16 cellular contexts compared by ENCODE assay signal in the genomic region with DNA sequence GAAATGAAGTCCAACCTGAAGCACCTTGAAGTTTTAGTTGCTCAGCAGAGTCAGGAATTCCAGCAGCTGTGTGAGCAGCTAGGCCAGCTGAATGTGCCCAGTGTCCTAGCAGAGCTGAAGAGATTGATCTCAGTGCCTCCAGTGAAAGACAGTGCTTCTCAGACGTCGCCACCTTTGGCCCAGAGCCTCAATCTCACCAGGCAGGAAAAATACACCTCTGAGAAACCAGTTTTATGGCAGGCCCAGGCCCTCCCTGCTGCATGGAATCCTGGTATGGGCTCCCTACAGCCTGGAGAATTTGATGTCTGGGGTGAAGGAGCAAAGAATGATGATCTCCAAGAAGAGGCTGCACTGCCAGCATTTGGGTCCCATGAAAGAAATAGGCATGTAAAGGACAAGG.
"Had no signal": no experiment of that assay in that cellular context is flagged by ENCODE, and none has a peak within 500 bp of the region (broad histone marks: within the 10 kb centered on the region; RNA-seq: fewer than 3 reads in every experiment).

No MANE protein-coding gene starts in this region.

- H3K9me3 ChIP-seq: gastroesophageal sphincter, heart left ventricle, tibial nerve had no signal

- H3K4me3 Mint-ChIP-seq: activated CD4-positive, alpha-beta T cell treated with anti-CD3 and anti-CD28 coated beads, Interleukin-2, amount 10 ng/mL, durations not matched to agents 24 days and 14 days; activated naive CD4-positive, alpha-beta T cell treated with anti-CD3 and anti-CD28 coated beads, Interleukin-2, amount 50 U/mL, for 24 hours; natural killer cell had no signal

- H3K9me3 Mint-ChIP-seq: activated CD4-positive, alpha-beta T cell treated with anti-CD3 and anti-CD28 coated beads, Interleukin-2, amount 10 ng/mL, durations not matched to agents 24 days and 14 days; activated naive CD4-positive, alpha-beta T cell treated with anti-CD3 and anti-CD28 coated beads, Interleukin-2, amount 50 U/mL, for 24 hours; natural killer cell had no signal

- H3K27me3 ChIP-seq: gastroesophageal sphincter, heart left ventricle, tibial nerve had no signal

- DNase-seq: activated CD4-positive, alpha-beta T cell treated with anti-CD3 and anti-CD28 coated beads, Interleukin-2, amount 10 ng/mL, durations not matched to agents 24 days and 14 days; activated CD8-positive, alpha-beta memory T cell treated with anti-CD3 and anti-CD28 coated beads, Interleukin-2, amount 50 U/mL, for 4 hours; activated gamma-delta T cell; activated T-cell treated with anti-CD3 and anti-CD28 coated beads, Interleukin-2, amount 50 U/mL, for 48 hours; effector CD4-positive, alpha-beta T cell; heart left ventricle; kidney glomerular epithelial cell; left ventricle myocardium superior; mesenchymal stem cell; natural killer cell; occipital lobe; posterior cingulate gyrus; stimulated activated naive CD8-positive, alpha-beta T cell treated with anti-CD3 and anti-CD28 coated beads, Interleukin-15, Interleukin-2, amounts not matched to agents 100 U/mL and 50 U/mL, for 24 hours had no signal

- ATAC-seq: gastroesophageal sphincter; heart left ventricle; left ventricle myocardium superior; natural killer cell; stimulated activated naive CD8-positive, alpha-beta T cell treated with anti-CD3 and anti-CD28 coated beads, Interleukin-15, Interleukin-2, amounts not matched to agents 100 U/mL and 50 U/mL, for 24 hours had no signal

- H3K36me3 ChIP-seq: gastroesophageal sphincter, tibial nerve had no signal

- H3K27ac Mint-ChIP-seq: activated CD4-positive, alpha-beta T cell treated with anti-CD3 and anti-CD28 coated beads, Interleukin-2, amount 10 ng/mL, durations not matched to agents 24 days and 14 days; activated naive CD4-positive, alpha-beta T cell treated with anti-CD3 and anti-CD28 coated beads, Interleukin-2, amount 50 U/mL, for 24 hours; natural killer cell had no signal

- H3K27me3 Mint-ChIP-seq: activated CD4-positive, alpha-beta T cell treated with anti-CD3 and anti-CD28 coated beads, Interleukin-2, amount 10 ng/mL, durations not matched to agents 24 days and 14 days; activated naive CD4-positive, alpha-beta T cell treated with anti-CD3 and anti-CD28 coated beads, Interleukin-2, amount 50 U/mL, for 24 hours had no signal

- H3K4me1 Mint-ChIP-seq: activated naive CD4-positive, alpha-beta T cell treated with anti-CD3 and anti-CD28 coated beads, Interleukin-2, amount 50 U/mL, for 24 hours; natural killer cell had no signal

- H3K4me3 ChIP-seq: gastroesophageal sphincter, heart left ventricle, tibial nerve had no signal

- H3K27ac ChIP-seq: gastroesophageal sphincter, heart left ventricle, tibial nerve had no signal

- H3K36me3 Mint-ChIP-seq: activated naive CD4-positive, alpha-beta T cell treated with anti-CD3 and anti-CD28 coated beads, Interleukin-2, amount 50 U/mL, for 24 hours; natural killer cell had no signal
